In the genomic region with DNA sequence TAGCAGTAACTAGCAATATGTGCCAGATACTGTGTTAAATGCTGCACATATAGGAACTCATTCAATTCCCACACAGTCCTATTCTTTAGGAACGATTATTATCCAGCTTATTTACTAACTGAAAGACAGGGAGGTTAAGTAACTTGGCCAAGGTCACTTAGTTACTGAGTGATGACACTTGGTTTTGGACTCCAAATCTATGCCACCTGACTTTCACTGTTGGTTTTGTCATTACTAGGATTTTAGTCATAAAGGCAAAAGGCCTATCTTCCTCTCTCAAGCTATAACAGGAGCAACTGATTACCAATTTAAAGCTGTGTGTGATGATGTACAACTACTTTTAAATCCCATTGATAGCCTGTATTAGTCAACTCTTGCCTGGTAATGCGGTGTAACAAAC, we compare ENCODE assay signal across 34 cellular contexts.
"Had no signal": no experiment of that assay in that cellular context is flagged by ENCODE, and none has a peak within 500 bp of the region (broad histone marks: within the 10 kb centered on the region; RNA-seq: fewer than 3 reads in every experiment).

No MANE protein-coding gene starts in this region.

- H3K4me3 Mint-ChIP-seq: activated B cell treated with CpG ODN at 0.5 μM for 24 hours; activated CD4-positive, alpha-beta memory T cell treated with anti-CD3 and anti-CD28 coated beads for 36 hours; activated CD4-positive, alpha-beta T cell treated with anti-CD3 and anti-CD28 coated beads, Interleukin-2, amount 10 ng/mL, durations not matched to agents 24 days and 14 days; activated CD8-positive, alpha-beta T cell treated with anti-CD3 and anti-CD28 coated beads for 36 hours; activated naive CD4-positive, alpha-beta T cell treated with anti-CD3 and anti-CD28 coated beads, Interleukin-2, amount 10 ng/mL, durations not matched to agents 7 days and 5 days; activated naive CD4-positive, alpha-beta T cell treated with anti-CD3 and anti-CD28 coated beads, Interleukin-2, amount 50 U/mL, for 24 hours; activated naive CD8-positive, alpha-beta T cell; activated naive CD8-positive, alpha-beta T cell treated with anti-CD3 and anti-CD28 coated beads, Interleukin-2, amount 10 ng/mL, durations not matched to agents 7 days and 5 days; activated naive CD8-positive, alpha-beta T cell treated with anti-CD3 and anti-CD28 coated beads, Interleukin-2, amount 50 U/mL, for 24 hours; activated T-cell treated with anti-CD3 and anti-CD28 coated beads, Interleukin-2, amount 50 U/mL, for 4 hours; activated T-cell treated with anti-CD3 and anti-CD28 coated beads, Interleukin-2, amount 50 U/mL, for 72 hours; activated T-helper 1 cell treated with anti-CD3 and anti-CD28 coated beads, Interleukin-12 subunit alpha, Interleukin-12 subunit beta, Interleukin-2, Interleukin-4 antibody, amounts not matched to agents 30 ng/mL and 10 ng/mL and 1 ng/mL, durations not matched to agents 14 hours and 24 hours and 36 hours; brain; central memory CD8-positive, alpha-beta T cell; T-cell; T-helper 17 cell had no signal

- ATAC-seq: activated CD8-positive, alpha-beta T cell treated with anti-CD3 and anti-CD28 coated beads for 36 hours; activated naive CD8-positive, alpha-beta T cell treated with anti-CD3 and anti-CD28 coated beads, Interleukin-2, amount 50 U/mL, for 24 hours; activated T-cell treated with anti-CD3 and anti-CD28 coated beads, Interleukin-2, amount 50 U/mL, for 4 hours; activated T-cell treated with anti-CD3 and anti-CD28 coated beads, Interleukin-2, amount 50 U/mL, for 72 hours; T-cell; T-helper 17 cell had no signal

- H3K9me3 Mint-ChIP-seq: activated B cell treated with CpG ODN at 0.5 μM for 24 hours; activated CD4-positive, alpha-beta memory T cell treated with anti-CD3 and anti-CD28 coated beads for 36 hours; activated CD4-positive, alpha-beta T cell treated with anti-CD3 and anti-CD28 coated beads, Interleukin-2, amount 10 ng/mL, durations not matched to agents 24 days and 14 days; activated CD8-positive, alpha-beta T cell treated with anti-CD3 and anti-CD28 coated beads for 36 hours; activated naive CD4-positive, alpha-beta T cell treated with anti-CD3 and anti-CD28 coated beads, Interleukin-2, amount 10 ng/mL, durations not matched to agents 7 days and 5 days; activated naive CD4-positive, alpha-beta T cell treated with anti-CD3 and anti-CD28 coated beads, Interleukin-2, amount 50 U/mL, for 24 hours; activated naive CD8-positive, alpha-beta T cell treated with anti-CD3 and anti-CD28 coated beads, Interleukin-2, amount 10 ng/mL, durations not matched to agents 7 days and 5 days; activated naive CD8-positive, alpha-beta T cell treated with anti-CD3 and anti-CD28 coated beads, Interleukin-2, amount 50 U/mL, for 24 hours; activated T-cell treated with anti-CD3 and anti-CD28 coated beads, Interleukin-2, amount 50 U/mL, for 4 hours; activated T-cell treated with anti-CD3 and anti-CD28 coated beads, Interleukin-2, amount 50 U/mL, for 72 hours; activated T-helper 1 cell treated with anti-CD3 and anti-CD28 coated beads, Interleukin-12 subunit alpha, Interleukin-12 subunit beta, Interleukin-2, Interleukin-4 antibody, amounts not matched to agents 30 ng/mL and 10 ng/mL and 1 ng/mL, durations not matched to agents 14 hours and 24 hours and 36 hours; activated T-helper 2 cell treated with anti-CD3 and anti-CD28 coated beads, Interferon-gamma antibody, Interleukin-2, Interleukin-4, amounts not matched to agents 10 μg/mL and 5 μg/mL and 100 μg/mL, durations not matched to agents 14 hours and 24 hours and 36 hours; brain; central memory CD8-positive, alpha-beta T cell; T-cell had no signal

- H3K4me1 ChIP-seq: ascending aorta had no signal

- H3K36me3 Mint-ChIP-seq: activated CD4-positive, alpha-beta memory T cell treated with anti-CD3 and anti-CD28 coated beads for 36 hours; activated naive CD4-positive, alpha-beta T cell treated with anti-CD3 and anti-CD28 coated beads, Interleukin-2, amount 10 ng/mL, durations not matched to agents 7 days and 5 days; activated naive CD8-positive, alpha-beta T cell treated with anti-CD3 and anti-CD28 coated beads, Interleukin-2, amount 10 ng/mL, durations not matched to agents 7 days and 5 days had no signal

- H3K27ac ChIP-seq: ascending aorta, cardiac muscle cell, VCaP had no signal

- H3K36me3 ChIP-seq: ascending aorta, cardiac muscle cell had no signal

- H3K4me1 Mint-ChIP-seq: activated B cell treated with CpG ODN at 0.5 μM for 24 hours; activated CD4-positive, alpha-beta T cell treated with anti-CD3 and anti-CD28 coated beads, Interleukin-2, amount 10 ng/mL, durations not matched to agents 24 days and 14 days; activated naive CD4-positive, alpha-beta T cell treated with anti-CD3 and anti-CD28 coated beads, Interleukin-2, amount 10 ng/mL, durations not matched to agents 7 days and 5 days; activated naive CD4-positive, alpha-beta T cell treated with anti-CD3 and anti-CD28 coated beads, Interleukin-2, amount 50 U/mL, for 24 hours; activated naive CD8-positive, alpha-beta T cell treated with anti-CD3 and anti-CD28 coated beads, Interleukin-2, amount 10 ng/mL, durations not matched to agents 7 days and 5 days; activated naive CD8-positive, alpha-beta T cell treated with anti-CD3 and anti-CD28 coated beads, Interleukin-2, amount 50 U/mL, for 24 hours; central memory CD8-positive, alpha-beta T cell; T-cell had no signal

- H3K27ac Mint-ChIP-seq: activated B cell treated with CpG ODN at 0.5 μM for 24 hours; activated CD4-positive, alpha-beta memory T cell treated with anti-CD3 and anti-CD28 coated beads for 36 hours; activated CD4-positive, alpha-beta T cell treated with anti-CD3 and anti-CD28 coated beads, Interleukin-2, amount 10 ng/mL, durations not matched to agents 24 days and 14 days; activated CD8-positive, alpha-beta T cell treated with anti-CD3 and anti-CD28 coated beads for 36 hours; activated naive CD4-positive, alpha-beta T cell treated with anti-CD3 and anti-CD28 coated beads, Interleukin-2, amount 10 ng/mL, durations not matched to agents 7 days and 5 days; activated naive CD4-positive, alpha-beta T cell treated with anti-CD3 and anti-CD28 coated beads, Interleukin-2, amount 50 U/mL, for 24 hours; activated naive CD8-positive, alpha-beta T cell; activated naive CD8-positive, alpha-beta T cell treated with anti-CD3 and anti-CD28 coated beads, Interleukin-2, amount 10 ng/mL, durations not matched to agents 7 days and 5 days; activated naive CD8-positive, alpha-beta T cell treated with anti-CD3 and anti-CD28 coated beads, Interleukin-2, amount 50 U/mL, for 24 hours; activated T-cell treated with anti-CD3 and anti-CD28 coated beads, Interleukin-2, amount 50 U/mL, for 72 hours; activated T-helper 1 cell treated with anti-CD3 and anti-CD28 coated beads, Interleukin-12 subunit alpha, Interleukin-12 subunit beta, Interleukin-2, Interleukin-4 antibody, amounts not matched to agents 30 ng/mL and 10 ng/mL and 1 ng/mL, durations not matched to agents 14 hours and 24 hours and 36 hours; activated T-helper 2 cell treated with anti-CD3 and anti-CD28 coated beads, Interferon-gamma antibody, Interleukin-2, Interleukin-4, amounts not matched to agents 10 μg/mL and 5 μg/mL and 100 μg/mL, durations not matched to agents 14 hours and 24 hours and 36 hours; brain; T-cell; T-helper 17 cell had no signal

- H3K27me3 ChIP-seq: ascending aorta, cardiac muscle cell had no signal

- H3K4me3 ChIP-seq: ascending aorta, cardiac muscle cell had no signal

- H3K9me3 ChIP-seq: ascending aorta had no signal

- DNase-seq: activated B cell treated with CpG ODN at 0.5 μM for 24 hours; activated CD4-positive, alpha-beta memory T cell treated with anti-CD3 and anti-CD28 coated beads for 36 hours; activated CD4-positive, alpha-beta T cell treated with anti-CD3 and anti-CD28 coated beads for 4 hours; activated CD4-positive, alpha-beta T cell treated with anti-CD3 and anti-CD28 coated beads, Interleukin-2, amount 10 ng/mL, durations not matched to agents 24 days and 14 days; activated CD4-positive, alpha-beta T cell treated with anti-CD3 and anti-CD28 coated beads, Interleukin-2, amount 50 U/mL, for 1 hour; activated CD4-positive, alpha-beta T cell treated with anti-CD3 and anti-CD28 coated beads, Interleukin-2, amount 50 U/mL, for 4 hours; activated CD4-positive, CD25-positive, alpha-beta regulatory T cell treated with anti-CD3 and anti-CD28 coated beads, Interleukin-2, amount 50 U/mL, for 72 hours; activated CD8-positive, alpha-beta memory T cell treated with anti-CD3 and anti-CD28 coated beads, Interleukin-2, amount 50 U/mL, for 4 hours; activated CD8-positive, alpha-beta T cell treated with anti-CD3 and anti-CD28 coated beads for 36 hours; activated effector memory CD4-positive, alpha-beta T cell treated with Interleukin-2 at 50 U/mL for 16 hours; activated gamma-delta T cell; activated naive CD4-positive, alpha-beta T cell treated with anti-CD3 and anti-CD28 coated beads, Interleukin-2, amount 10 ng/mL, durations not matched to agents 7 days and 5 days; activated naive CD4-positive, alpha-beta T cell treated with Interleukin-2 at 50 U/mL for 16 hours; activated naive CD8-positive, alpha-beta T cell treated with anti-CD3 and anti-CD28 coated beads, Interleukin-2, amount 10 ng/mL, durations not matched to agents 7 days and 5 days; activated naive CD8-positive, alpha-beta T cell treated with anti-CD3 and anti-CD28 coated beads, Interleukin-2, amount 50 U/mL, for 24 hours; activated T-cell treated with anti-CD3 and anti-CD28 coated beads for 4 hours; activated T-cell treated with anti-CD3 and anti-CD28 coated beads, Interleukin-2, amount 50 U/mL, for 1 hour; activated T-cell treated with anti-CD3 and anti-CD28 coated beads, Interleukin-2, amount 50 U/mL, for 4 hours; activated T-cell treated with anti-CD3 and anti-CD28 coated beads, Interleukin-2, amount 50 U/mL, for 72 hours; amygdala; anterior cingulate cortex; caudate nucleus; cerebellar nuclear complex; T-cell; T-helper 17 cell had no signal
